In the genomic region with DNA sequence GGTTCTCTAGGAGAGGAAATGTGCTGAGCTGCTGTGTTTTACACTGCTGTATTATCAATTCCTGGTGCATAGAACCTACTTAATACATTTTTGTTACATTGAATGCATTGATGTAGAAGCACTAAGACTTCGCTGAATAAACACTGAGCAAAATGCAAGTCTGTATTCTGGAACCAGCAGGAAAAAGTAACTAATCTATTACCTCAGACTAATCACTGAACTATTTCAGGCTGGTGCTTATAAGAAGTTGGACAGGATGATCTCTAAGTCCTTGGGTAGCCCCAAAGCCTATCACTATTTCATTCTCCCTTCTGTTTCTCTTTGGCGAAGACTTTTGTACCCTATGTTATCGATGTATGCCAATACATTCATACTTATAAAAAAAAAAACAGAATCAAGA, we compare ENCODE assay signal across 16 cellular contexts.
DNase-seq lines count a peak whose midpoint lies in the region; ATAC-seq and TF ChIP-seq lines count a peak whose summit lies in the region.
"Had no signal": no experiment of that assay in that cellular context is flagged by ENCODE, and none has a peak within 500 bp of the region (broad histone marks: within the 10 kb centered on the region; RNA-seq: fewer than 3 reads in every experiment).

No MANE protein-coding gene starts in this region.

- H3K4me1 ChIP-seq in body of pancreas: no peaks in the 10 kb centered on the region

- no peak for TF ChIP-seq CTCF in body of pancreas (IDR thresholded peaks at IDR 0.05)

- H3K36me3 ChIP-seq in body of pancreas (replicated peaks in 1 of 2; ENCODE audit: insufficient read depth in 1 of 2, low read depth in 2 of 2): no peaks in the 10 kb centered on the region
- H3K36me3 ChIP-seq: HAP-1 had no signal

- H3K27me3 ChIP-seq in body of pancreas: no peaks in the 10 kb centered on the region

- H3K9me3 ChIP-seq in body of pancreas: no peaks in the 10 kb centered on the region
- H3K9me3 ChIP-seq: HAP-1 had no signal

- WGBS in body of pancreas, 2 donors: 89 to 92% methylated on average over 3 of the region's 3 CpGs

- no peak overlapping the region for H3K4me3 ChIP-seq in body of pancreas
- H3K4me3 ChIP-seq: GM23248, HAP-1 had no signal

- TF ChIP-seq POLR2A in body of pancreas (IDR thresholded peaks at IDR 0.05): no peak

- intact Hi-C loops in body of pancreas (cut with DNase I): no loop called here

- no peak overlapping the region for H3K27ac ChIP-seq in body of pancreas
- H3K27ac ChIP-seq: C4-2B, GM23248, HL-60 had no signal

- ATAC-seq in body of pancreas (no peak), GM21619 (IDR thresholded peaks at IDR 0.05; ENCODE audit: unreplicated experiment) (no peak)

- DNase-seq in NCI-H226 (peak; percentile 25), astrocyte of the hippocampus (ENCODE audit: low read depth, low spot score) (peak; percentile 30), iris pigment epithelial cell (ENCODE audit: low read depth) (peak; percentile 35), body of pancreas (no peak), Kasumi-1 (lab: John Stamatoyannopoulos, UW) (no peak), globus pallidus (ENCODE audit: low spot score) (no peak)
- DNase-seq: AML-193; CD4-positive, alpha-beta T cell; DMS79 treated with DMSO at 0.1 percent for 48 hours; GF-D8; KBM-7 had no signal

Comparison
In these comparisons a context has a peak if more than half of its experiments do, and no peak if none do; other contexts are left out.
1. DNase-seq: peak in NCI-H226 (single experiment), astrocyte of the hippocampus (single experiment) and iris pigment epithelial cell (single experiment); none in body of pancreas (0 of 4), Kasumi-1 (0 of 2) and globus pallidus (single experiment).